ENCODE assay signal across 16 cellular contexts in genomic region chr6:43105538-43106218, GRCh38.
"Had no signal": no experiment of that assay in that cellular context is flagged by ENCODE, and none has a peak within 500 bp of the region (broad histone marks: within the 10 kb centered on the region; RNA-seq: fewer than 3 reads in every experiment).

No MANE protein-coding gene starts in this region.

- H3K36me3 ChIP-seq: cardiac muscle cell, colonic mucosa, gastroesophageal sphincter, left ventricle myocardium inferior, uterus had no signal

- DNase-seq: activated CD4-positive, alpha-beta T cell treated with anti-CD3 and anti-CD28 coated beads for 1 hour; activated CD4-positive, alpha-beta T cell treated with anti-CD3 and anti-CD28 coated beads, Interleukin-2, amount 50 U/mL, for 48 hours; activated gamma-delta T cell treated with Interleukin-2 at 50 U/mL for 16 hours; activated naive CD8-positive, alpha-beta T cell treated with anti-CD3 and anti-CD28 coated beads for 36 hours; activated T-cell treated with anti-CD3 and anti-CD28 coated beads, Interleukin-2, amount 50 U/mL, for 72 hours; colonic mucosa; effector CD8-positive, alpha-beta T cell; left ventricle myocardium inferior; mesenchymal stem cell; stimulated activated CD4-positive, alpha-beta T cell treated with anti-CD3 and anti-CD28 coated beads, Interleukin-4, amount 100 ng/mL, for 24 hours; stimulated activated naive CD8-positive, alpha-beta T cell treated with anti-CD3 and anti-CD28 coated beads, Interleukin-15, amount 100 ng/mL, for 72 hours; uterus had no signal

- H3K27ac Mint-ChIP-seq: activated naive CD8-positive, alpha-beta T cell treated with anti-CD3 and anti-CD28 coated beads for 36 hours; activated T-cell treated with anti-CD3 and anti-CD28 coated beads, Interleukin-2, amount 50 U/mL, for 72 hours; T-helper 1 cell treated with Interleukin-12 subunit alpha and Interleukin-12 subunit beta and Interleukin-4 antibody, amounts not matched to agents 30 μg/mL and 1 μg/mL, for 36 hours had no signal

- H3K36me3 Mint-ChIP-seq: activated naive CD8-positive, alpha-beta T cell treated with anti-CD3 and anti-CD28 coated beads for 36 hours; natural killer cell treated with Interleukin-12 subunit alpha and Interleukin-12 subunit beta and Interleukin-15 and Interleukin-18, amount 100 ng/mL, for 72 hours had no signal

- H3K4me1 ChIP-seq: colonic mucosa, gastroesophageal sphincter, left ventricle myocardium inferior, uterus had no signal

- H3K4me3 Mint-ChIP-seq: activated naive CD8-positive, alpha-beta T cell treated with anti-CD3 and anti-CD28 coated beads for 36 hours; activated T-cell treated with anti-CD3 and anti-CD28 coated beads, Interleukin-2, amount 50 U/mL, for 72 hours; natural killer cell treated with Interleukin-12 subunit alpha and Interleukin-12 subunit beta and Interleukin-15 and Interleukin-18, amount 100 ng/mL, for 72 hours; stimulated activated naive CD8-positive, alpha-beta T cell treated with anti-CD3 and anti-CD28 coated beads, Interleukin-15, amount 100 ng/mL, for 72 hours; T-helper 1 cell treated with Interleukin-12 subunit alpha and Interleukin-12 subunit beta and Interleukin-4 antibody, amounts not matched to agents 30 μg/mL and 1 μg/mL, for 36 hours had no signal

- H3K9me3 ChIP-seq: colonic mucosa, gastroesophageal sphincter, left ventricle myocardium inferior, uterus had no signal

- H3K9me3 Mint-ChIP-seq: activated naive CD8-positive, alpha-beta T cell treated with anti-CD3 and anti-CD28 coated beads for 36 hours; activated T-cell treated with anti-CD3 and anti-CD28 coated beads, Interleukin-2, amount 50 U/mL, for 72 hours; natural killer cell treated with Interleukin-12 subunit alpha and Interleukin-12 subunit beta and Interleukin-15 and Interleukin-18, amount 100 ng/mL, for 72 hours; stimulated activated naive CD8-positive, alpha-beta T cell treated with anti-CD3 and anti-CD28 coated beads, Interleukin-15, amount 100 ng/mL, for 72 hours; T-helper 1 cell treated with Interleukin-12 subunit alpha and Interleukin-12 subunit beta and Interleukin-4 antibody, amounts not matched to agents 30 μg/mL and 1 μg/mL, for 36 hours had no signal

- H3K27me3 Mint-ChIP-seq: activated naive CD8-positive, alpha-beta T cell treated with anti-CD3 and anti-CD28 coated beads for 36 hours; natural killer cell treated with Interleukin-12 subunit alpha and Interleukin-12 subunit beta and Interleukin-15 and Interleukin-18, amount 100 ng/mL, for 72 hours; stimulated activated naive CD8-positive, alpha-beta T cell treated with anti-CD3 and anti-CD28 coated beads, Interleukin-15, amount 100 ng/mL, for 72 hours had no signal

- H3K4me3 ChIP-seq: cardiac muscle cell, colonic mucosa, gastroesophageal sphincter, left ventricle myocardium inferior, uterus had no signal

- H3K27ac ChIP-seq: cardiac muscle cell, colonic mucosa, gastroesophageal sphincter, left ventricle myocardium inferior, uterus had no signal

- H3K27me3 ChIP-seq: cardiac muscle cell, colonic mucosa, gastroesophageal sphincter, uterus had no signal
